In the genomic region with DNA sequence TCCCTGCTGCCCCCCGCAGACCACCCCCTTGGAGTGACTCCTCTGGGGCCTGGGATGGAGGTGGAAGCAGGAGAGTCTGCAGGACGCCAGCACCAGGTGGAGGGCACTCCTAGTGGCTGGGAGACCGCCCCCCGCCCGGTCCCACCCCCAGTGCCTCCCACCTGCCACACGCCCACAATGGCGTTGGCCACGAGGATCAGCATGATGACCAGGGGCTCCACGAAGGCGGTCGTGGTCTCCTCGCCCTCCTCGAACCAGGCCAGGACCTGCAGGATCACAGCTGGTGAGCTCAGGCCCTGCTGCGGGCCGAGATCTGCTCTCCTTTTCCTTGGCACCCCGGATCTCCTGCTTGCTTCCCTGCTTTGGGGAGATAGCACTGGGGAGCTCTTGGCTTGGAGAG, we compare ENCODE assay signal across 18 cellular contexts. TPM values are rescaled to one million over a fixed set of nuclear protein-coding genes. Genes with fewer than 3 reads are reported as not detected.
A peak's percentile ranks its signal among the peaks of the same experiment; 100 is the strongest.
DNase-seq lines count a peak whose midpoint lies in the region; ATAC-seq and TF ChIP-seq lines count a peak whose summit lies in the region.
"Had no signal": no experiment of that assay in that cellular context is flagged by ENCODE, and none has a peak within 500 bp of the region (broad histone marks: within the 10 kb centered on the region; RNA-seq: fewer than 3 reads in every experiment).

No MANE protein-coding gene starts in this region.

- no peaks in the 10 kb centered on the region for H3K27me3 Mint-ChIP-seq in stimulated activated naive B cell treated with anti-CD40 and anti-IgM and Interleukin-4, amounts not matched to agents 10 μg/mL and 1 μg/mL and 100 μg/mL, for 72 hours
- H3K27me3 Mint-ChIP-seq in activated CD4-positive, alpha-beta T cell treated with anti-CD3 and anti-CD28 coated beads, Interleukin-2, amount 10 ng/mL, durations not matched to agents 24 days and 14 days = no peaks in the 10 kb centered on the region
- H3K27me3 Mint-ChIP-seq: B cell; CD4-positive, CD25-positive, alpha-beta regulatory T cell had no signal

- intact Hi-C loops in Right ventricle myocardium inferior (cut with DNase I) = no loop called here
- intact Hi-C loops in left ventricle myocardium inferior (cut with micrococcal nuclease) = no loop called here
- intact Hi-C loops in activated CD4-positive, alpha-beta T cell treated with anti-CD3 and anti-CD28 coated beads, Interleukin-2, amount 10 ng/mL, durations not matched to agents 24 days and 14 days (cut with micrococcal nuclease) = no loop called here

- peak overlapping the region; percentile 37 for H3K27ac Mint-ChIP-seq in stimulated activated naive B cell treated with anti-CD40 and anti-IgM and Interleukin-4, amounts not matched to agents 10 μg/mL and 1 μg/mL and 100 μg/mL, for 72 hours
- H3K27ac Mint-ChIP-seq in activated CD4-positive, alpha-beta T cell treated with anti-CD3 and anti-CD28 coated beads, Interleukin-2, amount 10 ng/mL, durations not matched to agents 24 days and 14 days = no peak overlapping the region
- H3K27ac Mint-ChIP-seq: B cell; CD8-positive, alpha-beta T cell had no signal

- H3K9me3 ChIP-seq in left ventricle myocardium inferior (replicated peaks) = no peaks in the 10 kb centered on the region
- H3K9me3 ChIP-seq: BLaER1, Caco-2 had no signal

- H3K36me3 Mint-ChIP-seq in stimulated activated naive B cell treated with anti-CD40 and anti-IgM and Interleukin-4, amounts not matched to agents 10 μg/mL and 1 μg/mL and 100 μg/mL, for 72 hours = peaks cover 23 to 24% of the 10 kb centered on the region in 2 donors
- H3K36me3 Mint-ChIP-seq in activated CD4-positive, alpha-beta T cell treated with anti-CD3 and anti-CD28 coated beads, Interleukin-2, amount 10 ng/mL, durations not matched to agents 24 days and 14 days (ENCODE audit: low read depth) = peaks cover 24% of the 10 kb centered on the region

- peaks cover 16 to 36% of the 10 kb centered on the region in 2 donors for H3K4me1 Mint-ChIP-seq in stimulated activated naive B cell treated with anti-CD40 and anti-IgM and Interleukin-4, amounts not matched to agents 10 μg/mL and 1 μg/mL and 100 μg/mL, for 72 hours
- peaks cover 1% of the 10 kb centered on the region for H3K4me1 Mint-ChIP-seq in activated CD4-positive, alpha-beta T cell treated with anti-CD3 and anti-CD28 coated beads, Interleukin-2, amount 10 ng/mL, durations not matched to agents 24 days and 14 days

- no peaks in the 10 kb centered on the region for H3K9me3 Mint-ChIP-seq in stimulated activated naive B cell treated with anti-CD40 and anti-IgM and Interleukin-4, amounts not matched to agents 10 μg/mL and 1 μg/mL and 100 μg/mL, for 72 hours
- no peaks in the 10 kb centered on the region for H3K9me3 Mint-ChIP-seq in activated CD4-positive, alpha-beta T cell treated with anti-CD3 and anti-CD28 coated beads, Interleukin-2, amount 10 ng/mL, durations not matched to agents 24 days and 14 days
- H3K9me3 Mint-ChIP-seq: CD4-positive, CD25-positive, alpha-beta regulatory T cell; CD8-positive, alpha-beta T cell had no signal

- no peak overlapping the region for H3K4me3 ChIP-seq in left ventricle myocardium inferior
- H3K4me3 ChIP-seq: BLaER1 had no signal

- DNase-seq in Right ventricle myocardium inferior (ENCODE audit: missing footprints) (peak; percentile 43), left ventricle myocardium inferior (no peak), islet precursor cell (peak; percentile 49), GDM1 (lab: John Stamatoyannopoulos, UW) (no peak)
- no peak for DNase-seq in stimulated activated naive B cell treated with anti-CD40 and anti-IgM and Interleukin-4, amounts not matched to agents 10 μg/mL and 1 μg/mL and 100 μg/mL, for 72 hours
- DNase-seq in activated CD4-positive, alpha-beta T cell treated with anti-CD3 and anti-CD28 coated beads, Interleukin-2, amount 10 ng/mL, durations not matched to agents 24 days and 14 days = no peak
- DNase-seq: Caco-2; CD4-positive, CD25-positive, alpha-beta regulatory T cell; CD8-positive, alpha-beta T cell; DMS153; EL; GF-D8; GOT3; HCEC 1CT had no signal

- no peak for ATAC-seq in Right ventricle myocardium inferior
- ATAC-seq in stimulated activated naive B cell treated with anti-CD40 and anti-IgM and Interleukin-4, amounts not matched to agents 10 μg/mL and 1 μg/mL and 100 μg/mL, for 72 hours (replicated peaks) = no peak
- ATAC-seq: CD8-positive, alpha-beta T cell had no signal

- no peak for TF ChIP-seq CTCF in left ventricle myocardium inferior (IDR thresholded peaks at IDR 0.05; ENCODE audit: borderline replicate concordance)

- H3K27ac ChIP-seq in left ventricle myocardium inferior (replicated peaks) = no peak overlapping the region
- H3K27ac ChIP-seq: 22Rv1, BLaER1, C4-2B had no signal

- no peak overlapping the region for H3K4me3 Mint-ChIP-seq in stimulated activated naive B cell treated with anti-CD40 and anti-IgM and Interleukin-4, amounts not matched to agents 10 μg/mL and 1 μg/mL and 100 μg/mL, for 72 hours
- no peak overlapping the region for H3K4me3 Mint-ChIP-seq in activated CD4-positive, alpha-beta T cell treated with anti-CD3 and anti-CD28 coated beads, Interleukin-2, amount 10 ng/mL, durations not matched to agents 24 days and 14 days
- H3K4me3 Mint-ChIP-seq: B cell; CD4-positive, CD25-positive, alpha-beta regulatory T cell; CD8-positive, alpha-beta T cell had no signal

- H3K36me3 ChIP-seq in left ventricle myocardium inferior = no peaks in the 10 kb centered on the region

- H3K4me1 ChIP-seq in left ventricle myocardium inferior = peaks cover 17% of the 10 kb centered on the region
- H3K4me1 ChIP-seq: Caco-2 had no signal

- H3K27me3 ChIP-seq in left ventricle myocardium inferior (ENCODE audit: low read depth) = no peaks in the 10 kb centered on the region
- H3K27me3 ChIP-seq: BLaER1 had no signal

RNA-seq across cellular contexts. Expression of a gene that starts 12.8 kb away (rescaled TPM):
- 7.7 TPM for total RNA-seq in Right ventricle myocardium inferior
- 8.6 TPM for total RNA-seq in left ventricle myocardium inferior
- total RNA-seq in activated CD4-positive, alpha-beta T cell treated with anti-CD3 and anti-CD28 coated beads, Interleukin-2, amount 10 ng/mL, durations not matched to agents 24 days and 14 days = 107 and 110 TPM in 2 replicates

RNA-seq across cellular contexts. Expression of a gene that starts 35.2 kb away (rescaled TPM):
- total RNA-seq in Right ventricle myocardium inferior (0.16 TPM), left ventricle myocardium inferior (0.55 TPM)
- 0.47 and 0.78 TPM in 2 replicates for total RNA-seq in activated CD4-positive, alpha-beta T cell treated with anti-CD3 and anti-CD28 coated beads, Interleukin-2, amount 10 ng/mL, durations not matched to agents 24 days and 14 days

RNA-seq across cellular contexts. Expression of a gene that starts 58.6 kb away (rescaled TPM):
- 3.8 TPM for total RNA-seq in Right ventricle myocardium inferior
- total RNA-seq in left ventricle myocardium inferior = 5.5 TPM
- 8.6 and 9.2 TPM in 2 replicates for total RNA-seq in activated CD4-positive, alpha-beta T cell treated with anti-CD3 and anti-CD28 coated beads, Interleukin-2, amount 10 ng/mL, durations not matched to agents 24 days and 14 days

Comparison
In these comparisons a context has a peak if more than half of its experiments do, and no peak if none do; other contexts are left out.
1. DNase-seq: peak in Right ventricle myocardium inferior (single experiment) and islet precursor cell (single experiment); none in left ventricle myocardium inferior (single experiment), stimulated activated naive B cell treated with anti-CD40 and anti-IgM and Interleukin-4, amounts not matched to agents 10 μg/mL and 1 μg/mL and 100 μg/mL, for 72 hours (single experiment), GDM1 (single experiment) and activated CD4-positive, alpha-beta T cell treated with anti-CD3 and anti-CD28 coated beads, Interleukin-2, amount 10 ng/mL, durations not matched to agents 24 days and 14 days (single experiment).
2. RNA of a gene that starts 12.8 kb away (total RNA-seq): 107 to 110 TPM in activated CD4-positive, alpha-beta T cell treated with anti-CD3 and anti-CD28 coated beads, Interleukin-2, amount 10 ng/mL, durations not matched to agents 24 days and 14 days; 8.6 TPM in left ventricle myocardium inferior (single experiment) and 7.7 TPM in Right ventricle myocardium inferior (single experiment); every median in the first group is over 10 times any median in the second.